ENCODE assay signal across 8 cellular contexts in the genomic region with DNA sequence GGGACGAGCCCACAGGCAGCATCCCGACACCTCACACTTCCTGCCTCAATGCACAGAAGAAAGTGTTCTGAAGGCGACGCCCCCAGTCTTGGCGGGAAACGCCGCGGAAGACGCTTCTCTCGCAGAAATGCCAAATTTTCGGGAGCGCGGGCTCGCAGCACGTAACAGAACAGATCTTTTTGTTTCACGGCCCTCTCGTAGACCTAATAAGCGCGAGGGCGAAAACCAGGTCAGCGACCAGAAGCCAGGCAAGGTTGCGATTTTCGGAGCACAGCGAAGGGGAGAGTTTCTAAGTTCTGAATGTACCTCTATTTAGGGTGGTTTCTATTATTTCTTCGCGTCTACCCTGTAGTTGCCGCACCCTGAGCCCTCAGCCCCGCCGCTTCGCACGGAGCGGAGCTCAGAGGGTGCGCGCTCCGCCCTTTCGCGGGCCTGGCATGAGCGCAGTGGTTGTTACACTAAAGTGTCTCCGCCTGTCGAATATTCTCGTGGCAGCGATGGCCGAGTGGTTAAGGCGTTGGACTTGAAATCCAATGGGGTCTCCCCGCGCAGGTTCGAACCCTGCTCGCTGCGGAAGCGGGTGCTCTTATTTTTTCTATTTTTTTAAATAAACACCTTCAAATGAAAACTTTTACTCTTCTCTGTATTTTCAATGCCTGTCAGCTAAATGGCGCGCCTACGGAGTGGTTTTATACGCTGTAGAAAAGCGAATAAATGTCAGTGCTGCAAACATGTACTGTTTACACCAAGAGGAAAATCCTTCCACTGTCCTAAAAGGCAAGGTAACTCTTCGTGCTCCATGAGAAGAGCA.
DNase-seq lines count a peak whose midpoint lies in the region; ATAC-seq and TF ChIP-seq lines count a peak whose summit lies in the region.

No MANE protein-coding gene starts in this region.

- TF ChIP-seq POLR2A in esophagus muscularis mucosa (IDR thresholded peaks at IDR 0.05; ENCODE audit: low read depth): peak; percentile 10

- H3K9ac ChIP-seq in muscle layer of colon (ENCODE audit: low read length): peak overlapping the region; percentile 83

- 0 out of 2 replicates have a peak, but pooled peaks cover 4% of the 10 kb centered on the region for H3K4me1 ChIP-seq in PC-9 (replicated peaks; ENCODE audit: insufficient read depth)
- H3K4me1 ChIP-seq in esophagus muscularis mucosa: peaks cover 4 to 11% (median 6%) of the 10 kb centered on the region in 4 donors
- H3K4me1 ChIP-seq in muscle layer of colon (ENCODE audit: insufficient read depth, low read length): no peaks in the 10 kb centered on the region

- no peak for TF ChIP-seq EP300 in esophagus muscularis mucosa (IDR thresholded peaks at IDR 0.05)

- peak; percentile 88 for DNase-seq in DMS114 treated with DMSO at 0.1 percent for 48 hours (lab: John Stamatoyannopoulos, UW; ENCODE audit: unreplicated experiment)
- peak; percentile 97 for DNase-seq in KBM-7
- peak; percentile 89 to 97 for DNase-seq in PC-9
- DNase-seq in activated T-cell treated with anti-CD3 and anti-CD28 coated beads, Interleukin-2, amount 50 U/mL, for 48 hours: peak; percentile 99
- peak; percentile 99 for DNase-seq in esophagus muscularis mucosa (ENCODE audit: extremely low spot score)
- peak; percentile 97 for DNase-seq in stimulated activated CD8-positive, alpha-beta memory T cell treated with anti-CD3 and anti-CD28 coated beads, Interleukin-7, amount 100 ng/mL, for 1 hour (ENCODE audit: low read depth in 2 of 2)

- TF ChIP-seq CTCF in PC-9 (conservative IDR thresholded peaks at IDR 0.05) (no peak), esophagus muscularis mucosa (IDR thresholded peaks at IDR 0.05) (no peak)

- no TSS peak for BruUV-seq in PC-9 (replicated peaks; lab: Mats Ljungman, UMichigan)

- H3K79me2 ChIP-seq in PC-9 (ENCODE audit: low read depth): no peaks in the 10 kb centered on the region

- no peaks in the 10 kb centered on the region for H4K20me1 ChIP-seq in PC-9 (ENCODE audit: insufficient read depth)

- in situ Hi-C loops in KBM-7 (cut with MboI; ENCODE audit: low pct_unique_long_range_greater_than_20kb, low sequenced_read_pairs): no loop called here

- WGBS in esophagus muscularis mucosa: 0% methylated on average over 21 of the region's 56 CpGs

- H3K36me3 ChIP-seq in PC-9 (ENCODE audit: low read depth) (no peaks in the 10 kb centered on the region), esophagus muscularis mucosa (no peaks in the 10 kb centered on the region), muscle layer of colon (ENCODE audit: insufficient read depth, low read length) (no peaks in the 10 kb centered on the region)

- peak overlapping the region; percentile 89 for H3K4me2 ChIP-seq in PC-9

- CTCF ChIA-PET in PC-9 (lab: Charles Lee): interaction anchor here (0.6 to 0.7 kb wide), 2 partner anchors 643 to 1584 kb away, joined by 3 to 8 read pairs; partner anchors contain the start of gene RUFY2

- intact Hi-C loops in PC-9 (cut with micrococcal nuclease; ENCODE audit: unreplicated experiment) (no loop called here), esophagus muscularis mucosa (cut with DNase I) (no loop called here)

- H3F3A ChIP-seq in PC-9 (ENCODE audit: insufficient read depth, low read depth): peaks cover 9% of the 10 kb centered on the region; the same call in 1 of the 2 replicates

- no peaks in the 10 kb centered on the region for H3K9me3 ChIP-seq in PC-9 (ENCODE audit: insufficient read depth, low read depth)
- no peaks in the 10 kb centered on the region for H3K9me3 ChIP-seq in esophagus muscularis mucosa
- H3K9me3 ChIP-seq in muscle layer of colon (ENCODE audit: low read length): no peaks in the 10 kb centered on the region

- no peaks in the 10 kb centered on the region for H3K9me2 ChIP-seq in PC-9 (ENCODE audit: insufficient read depth)

- H3K4me3 ChIP-seq in PC-9 (peak overlapping the region; percentile 94), esophagus muscularis mucosa (peak overlapping the region; percentile 69 to 85 (median 81)), muscle layer of colon (ENCODE audit: low read depth in 1 of 2, low read length in 2 of 2) (peak overlapping the region; percentile 96 to 100)

- POLR2A ChIA-PET in PC-9 (lab: Charles Lee; ENCODE audit: unreplicated experiment): no interaction called here

- H3K27ac ChIP-seq in PC-9 (peak overlapping the region; percentile 33), esophagus muscularis mucosa (replicated peaks in 1 of 4) (peak overlapping the region; percentile 86 to 98 (median 94)), muscle layer of colon (ENCODE audit: low read depth, low read length) (peak overlapping the region; percentile 94)

- peaks cover 2% of the 10 kb centered on the region; the same call in 1 of the 2 replicates for H3K27me3 ChIP-seq in PC-9 (ENCODE audit: insufficient read depth, low read depth)
- no peaks in the 10 kb centered on the region for H3K27me3 ChIP-seq in esophagus muscularis mucosa
- H3K27me3 ChIP-seq in muscle layer of colon (ENCODE audit: control insufficient read depth in 1 of 2, insufficient read depth in 2 of 2, low read length in 2 of 2): no peaks in the 10 kb centered on the region

- peak; percentile 90 for ATAC-seq in GM21723 (IDR thresholded peaks at IDR 0.05; ENCODE audit: unreplicated experiment)

- H2AFZ ChIP-seq in PC-9: peak overlapping the region; percentile 88

Comparison
In these comparisons a context has a peak if more than half of its experiments do, and no peak if none do; other contexts are left out.
1. Peak in every context shown above with its lines: DNase-seq, ATAC-seq, H3K4me3 ChIP-seq and H3K27ac ChIP-seq.
2. H3K27ac ChIP-seq: peak in every context shown above with its lines; median percentile 94 in muscle layer of colon; 94 in esophagus muscularis mucosa; 33 in PC-9.